In the genomic region with DNA sequence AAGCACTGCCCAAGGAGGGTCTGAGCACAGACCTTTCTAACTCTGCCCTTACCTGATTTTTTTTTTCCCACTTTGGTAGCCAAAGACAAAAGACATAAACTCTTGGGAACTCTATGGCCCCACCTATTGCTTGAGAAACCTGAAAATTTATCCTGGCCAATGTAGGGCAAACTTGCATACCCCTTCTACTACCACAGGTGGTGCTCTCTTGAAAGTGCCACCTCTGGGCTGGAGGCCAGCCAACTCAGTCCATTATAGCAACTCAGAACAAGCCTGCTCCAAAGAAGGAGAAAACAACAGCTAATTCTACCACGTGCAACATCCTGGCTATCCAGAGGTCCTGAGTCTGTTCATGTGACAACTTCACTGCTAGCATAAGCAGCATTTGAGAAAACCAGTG, we compare ENCODE assay signal across 25 cellular contexts. TPM values are rescaled to one million over a fixed set of nuclear protein-coding genes. Genes with fewer than 3 reads are reported as not detected.
DNase-seq lines count a peak whose midpoint lies in the region; ATAC-seq, FAIRE-seq and TF ChIP-seq lines count a peak whose summit lies in the region.
"Had no signal": no experiment of that assay in that cellular context is flagged by ENCODE, and none has a peak within 500 bp of the region (broad histone marks: within the 10 kb centered on the region; RNA-seq: fewer than 3 reads in every experiment).

No MANE protein-coding gene starts in this region.

- H3K27me3 Mint-ChIP-seq in stimulated activated naive CD8-positive, alpha-beta T cell treated with anti-CD3 and anti-CD28 coated beads, Interleukin-15, amount 100 ng/mL, for 72 hours: no peaks in the 10 kb centered on the region
- H3K27me3 Mint-ChIP-seq: CD4-positive, CD25-positive, alpha-beta regulatory T cell had no signal

- no peak for DNase-seq in stimulated activated naive CD8-positive, alpha-beta T cell treated with anti-CD3 and anti-CD28 coated beads, Interleukin-15, Interleukin-2, amounts not matched to agents 100 U/mL and 50 U/mL, for 24 hours
- DNase-seq in stimulated activated naive CD8-positive, alpha-beta T cell treated with anti-CD3 and anti-CD28 coated beads, Interleukin-15, amount 100 ng/mL, for 72 hours: no peak
- peak; percentile 4 for DNase-seq in NAMALWA (ENCODE audit: low spot score)
- no peak for DNase-seq in bronchial epithelial cell (ENCODE audit: low read depth)
- no peak for DNase-seq in mucosa of gallbladder (ENCODE audit: low spot score)
- no peak for DNase-seq in NOMO-1 treated with dmso at 0.1 percent for 144 hours (lab: John Stamatoyannopoulos, UW; ENCODE audit: unreplicated experiment)
- DNase-seq in central memory CD4-positive, alpha-beta T cell: no peak
- DNase-seq: CD4-positive, CD25-positive, alpha-beta regulatory T cell; COR-L47; GOT3; NCI-H1092 treated with DMSO at 0.1 percent for 48 hours; NCI-H146; NCI-H2029 treated with DMSO at 0.1 percent for 48 hours; NCI-H2171 treated with DMSO at 0.1 percent for 48 hours; NCI-H524 treated with DMSO at 0.1 percent for 48 hours; NCI-H82; PC-9; SHP77 treated with DMSO at 0.1 percent for 48 hours; SW 1271 had no signal

- no peak overlapping the region for H3K4me3 ChIP-seq in bronchial epithelial cell (ENCODE audit: low read depth, low read length)
- H3K4me3 ChIP-seq: K562, PC-9, SK-N-MC had no signal

- TF ChIP-seq CTCF in bronchial epithelial cell (IDR thresholded peaks at IDR 0.05; ENCODE audit: insufficient read depth, low read length, severe bottlenecking): no peak

- peak; percentile 93 for FAIRE-seq in bronchial epithelial cell (lab: Jason Lieb, UNC)
- FAIRE-seq: A204.1, G401.6, GM18507, K562 had no signal

- no peak overlapping the region for H3K4me3 Mint-ChIP-seq in stimulated activated naive CD8-positive, alpha-beta T cell treated with anti-CD3 and anti-CD28 coated beads, Interleukin-15, amount 100 ng/mL, for 72 hours

- no peaks in the 10 kb centered on the region for H3K27me3 ChIP-seq in bronchial epithelial cell (ENCODE audit: control insufficient read depth, insufficient read depth, low read length)

- peaks cover 43% of the 10 kb centered on the region for H3K4me1 Mint-ChIP-seq in stimulated activated naive CD8-positive, alpha-beta T cell treated with anti-CD3 and anti-CD28 coated beads, Interleukin-15, amount 100 ng/mL, for 72 hours

- H3K9me3 Mint-ChIP-seq in stimulated activated naive CD8-positive, alpha-beta T cell treated with anti-CD3 and anti-CD28 coated beads, Interleukin-15, amount 100 ng/mL, for 72 hours: peaks cover 44 to 65% of the 10 kb centered on the region in 2 donors

- ATAC-seq in stimulated activated naive CD8-positive, alpha-beta T cell treated with anti-CD3 and anti-CD28 coated beads, Interleukin-15, Interleukin-2, amounts not matched to agents 100 U/mL and 50 U/mL, for 24 hours: peak; percentile 9
- no peak for ATAC-seq in stimulated activated naive CD8-positive, alpha-beta T cell treated with anti-CD3 and anti-CD28 coated beads, Interleukin-15, amount 100 ng/mL, for 72 hours
- no peak for ATAC-seq in GM18870 (IDR thresholded peaks at IDR 0.05; ENCODE audit: unreplicated experiment)
- ATAC-seq: K562 had no signal

- no peak overlapping the region for H3K27ac Mint-ChIP-seq in stimulated activated naive CD8-positive, alpha-beta T cell treated with anti-CD3 and anti-CD28 coated beads, Interleukin-15, amount 100 ng/mL, for 72 hours
- H3K27ac Mint-ChIP-seq: CD4-positive, CD25-positive, alpha-beta regulatory T cell had no signal

- no peaks in the 10 kb centered on the region for H3K36me3 ChIP-seq in bronchial epithelial cell (ENCODE audit: control insufficient read depth, insufficient read depth, low read length)

RNA-seq across cellular contexts. Expression of gene ABCD2, which starts 55.7 kb away (rescaled TPM):
- total RNA-seq in bronchial epithelial cell (not detected in 2 replicates), mucosa of gallbladder (0.63 TPM)
- total RNA-seq: PC-9 had no signal
